In the genomic region with DNA sequence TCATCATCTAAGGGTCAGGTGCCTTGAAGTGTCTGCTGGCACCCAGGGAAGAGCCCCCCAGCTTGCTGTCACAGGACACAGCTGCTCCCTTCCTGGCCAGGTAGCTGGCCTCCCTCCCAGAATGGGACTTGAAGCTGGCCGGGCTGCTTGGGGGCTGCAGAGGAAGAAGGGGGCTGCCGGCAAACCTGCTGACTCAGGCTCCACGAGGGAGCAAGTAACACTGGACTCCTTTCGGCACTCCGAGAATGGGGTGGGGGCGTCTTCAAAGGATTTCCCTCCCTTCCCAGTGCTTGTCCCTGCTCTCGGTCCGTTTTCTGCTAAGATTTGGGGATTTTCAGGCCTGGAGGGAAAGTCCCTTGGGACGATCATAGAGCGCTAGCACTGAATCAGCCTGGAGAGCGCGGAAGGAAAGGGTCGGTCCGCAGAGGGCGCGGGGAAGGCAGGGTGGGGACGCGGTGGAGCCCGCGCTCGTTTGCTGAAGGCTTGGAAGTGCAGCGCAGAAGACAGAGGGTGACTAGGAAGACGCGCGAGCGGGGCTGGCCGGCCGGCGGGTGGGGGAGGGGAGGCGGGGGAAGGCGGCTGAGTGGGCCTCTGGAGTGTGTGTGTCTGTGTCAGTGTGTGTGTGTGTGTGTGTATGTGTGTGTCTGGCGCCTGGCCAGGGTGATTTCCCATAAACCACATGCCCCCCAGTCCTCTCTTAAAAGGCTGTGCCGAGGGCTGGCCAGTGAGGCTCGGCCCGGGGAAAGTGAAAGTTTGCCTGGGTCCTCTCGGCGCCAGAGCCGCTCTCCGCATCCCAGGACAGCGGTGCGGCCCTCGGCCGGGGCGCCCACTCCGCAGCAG, we compare ENCODE assay signal across 8 cellular contexts. TPM values are rescaled to one million over a fixed set of nuclear protein-coding genes. Genes with fewer than 3 reads are reported as not detected.
DNase-seq lines count a peak whose midpoint lies in the region; ATAC-seq and TF ChIP-seq lines count a peak whose summit lies in the region.

A gene with protein sequence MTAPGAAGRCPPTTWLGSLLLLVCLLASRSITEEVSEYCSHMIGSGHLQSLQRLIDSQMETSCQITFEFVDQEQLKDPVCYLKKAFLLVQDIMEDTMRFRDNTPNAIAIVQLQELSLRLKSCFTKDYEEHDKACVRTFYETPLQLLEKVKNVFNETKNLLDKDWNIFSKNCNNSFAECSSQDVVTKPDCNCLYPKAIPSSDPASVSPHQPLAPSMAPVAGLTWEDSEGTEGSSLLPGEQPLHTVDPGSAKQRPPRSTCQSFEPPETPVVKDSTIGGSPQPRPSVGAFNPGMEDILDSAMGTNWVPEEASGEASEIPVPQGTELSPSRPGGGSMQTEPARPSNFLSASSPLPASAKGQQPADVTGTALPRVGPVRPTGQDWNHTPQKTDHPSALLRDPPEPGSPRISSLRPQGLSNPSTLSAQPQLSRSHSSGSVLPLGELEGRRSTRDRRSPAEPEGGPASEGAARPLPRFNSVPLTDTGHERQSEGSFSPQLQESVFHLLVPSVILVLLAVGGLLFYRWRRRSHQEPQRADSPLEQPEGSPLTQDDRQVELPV (plus strand): TSS at position 727 of the 840 bp plus-strand sequence. CDS start 175 bp downstream, outside the sequence.

- TF ChIP-seq CTCF in mammary epithelial cell (conservative IDR thresholded peaks at IDR 0.05 in 1 of 2, IDR thresholded peaks at IDR 0.05 in 1 of 2; ENCODE audit: extremely low read depth in 1 of 2, insufficient read depth in 1 of 2, low read depth in 1 of 2, low read length in 2 of 2), result no peak

- H3K4me1 Mint-ChIP-seq in IgD-negative memory B cell, result peaks cover 7 to 15% (median 13%) of the 10 kb centered on the region in 3 donors

- peaks cover 38% of the 10 kb centered on the region for H3K79me2 ChIP-seq in mammary epithelial cell (ENCODE audit: insufficient read depth, low read length)

- CTCF ChIA-PET in mammary epithelial cell (lab: Charles Lee; ENCODE audit: low non-redundant PET), result no interaction called here

- BruUV-seq in mammary epithelial cell (replicated peaks; lab: Mats Ljungman, UMichigan), result no TSS peak

- in situ Hi-C loops in mammary epithelial cell (cut with MboI; ENCODE audit: low sequenced_read_pairs in 2 of 2), result loop anchor here in 1 of 2 donors (10.0 to 25.0 kb wide), 2 partner anchors 64 to 123 kb away; no protein-coding TSS in a partner anchor

- ATAC-seq in HG03196 (IDR thresholded peaks at IDR 0.05; ENCODE audit: unreplicated experiment), result no peak
- no peak for ATAC-seq in HG03175 (IDR thresholded peaks at IDR 0.05; ENCODE audit: unreplicated experiment)

- H3K27ac Mint-ChIP-seq in IgD-negative memory B cell, result peak within 1 kb of the TSS; percentile 47 to 84 (median 57)

- peak; percentile 84 for DNase-seq in EL
- DNase-seq in activated CD4-positive, CD25-positive, alpha-beta regulatory T cell (lab: John Stamatoyannopoulos, UW), result peak; percentile 29 to 52 (median 44)
- DNase-seq in mammary epithelial cell, result peak; percentile 64
- peak; percentile 75 for DNase-seq in iPS-NIHi11 (ENCODE audit: low spot score)

- H3K9me3 Mint-ChIP-seq in IgD-negative memory B cell, result no peaks in the 10 kb centered on the region

- H3K9me3 ChIP-seq in mammary epithelial cell (replicated peaks; ENCODE audit: insufficient read depth, low read length), result no peaks in the 10 kb centered on the region
- no peaks in the 10 kb centered on the region for H3K9me3 ChIP-seq in skeletal muscle tissue (ENCODE audit: control insufficient read depth in 3 of 3, low read length in 3 of 3)

- WGBS in mammary epithelial cell (ENCODE audit: low coverage, missing lambda C conversion rate), result 0% methylated on average over 5 of the region's 45 CpGs

- H3K27ac ChIP-seq in mammary epithelial cell (ENCODE audit: insufficient read depth, low read depth, low read length) (peak within 1 kb of the TSS; percentile 29), skeletal muscle tissue (ENCODE audit: low read depth, low read length) (peak within 1 kb of the TSS; percentile 64)

- intact Hi-C loops in mammary epithelial cell (cut with micrococcal nuclease), result loop anchor here (2.0 to 10.0 kb wide), 2 partner anchors 128 to 366 kb away; a partner anchor contains a TSS

- dilution Hi-C loops in mammary epithelial cell (cut with HindIII; ENCODE audit: low sequenced_read_pairs), result no loop called here

- H3K4me3 Mint-ChIP-seq in IgD-negative memory B cell, result peak within 1 kb of the TSS; percentile 84 to 95 (median 88)

- no peaks in the 10 kb centered on the region for H3K27me3 ChIP-seq in mammary epithelial cell (ENCODE audit: insufficient read depth, low read length)
- no peaks in the 10 kb centered on the region for H3K27me3 ChIP-seq in skeletal muscle tissue (ENCODE audit: control insufficient read depth in 3 of 3, insufficient read depth in 3 of 3, low read length in 3 of 3)

- H3K36me3 ChIP-seq in mammary epithelial cell (ENCODE audit: insufficient read depth, low read length) (no peaks in the 10 kb centered on the region), skeletal muscle tissue (ENCODE audit: control insufficient read depth in 3 of 3, insufficient read depth in 3 of 3, low read length in 3 of 3) (peaks cover 0 to 11% (median 2%) of the 10 kb centered on the region in 3 donors)

- H3K27me3 Mint-ChIP-seq in IgD-negative memory B cell, result peaks cover 28% of the 10 kb centered on the region

- no peaks in the 10 kb centered on the region for H3K36me3 Mint-ChIP-seq in IgD-negative memory B cell

- H3K9ac ChIP-seq in mammary epithelial cell (ENCODE audit: insufficient read depth, low read length) (peak within 1 kb of the TSS; percentile 34), skeletal muscle tissue (ENCODE audit: low read depth in 1 of 3, low read length in 3 of 3) (peak within 1 kb of the TSS; percentile 81 to 88 (median 88))

- H2AFZ ChIP-seq in mammary epithelial cell (ENCODE audit: low read depth, low read length), result peak within 1 kb of the TSS; percentile 86

- H3K4me2 ChIP-seq in mammary epithelial cell (ENCODE audit: insufficient read depth, low read depth, low read length), result peak within 1 kb of the TSS; percentile 98

- H4K20me1 ChIP-seq in mammary epithelial cell (ENCODE audit: insufficient read depth, low read length), result no peaks in the 10 kb centered on the region

- H3K4me3 ChIP-seq in mammary epithelial cell (replicated peaks in 1 of 3; ENCODE audit: insufficient read depth in 1 of 3, low read depth in 2 of 3, low read length in 3 of 3) (peak within 1 kb of the TSS; percentile 58 to 81 (median 67)), skeletal muscle tissue (ENCODE audit: low read length in 3 of 3) (peak within 1 kb of the TSS; percentile 87 to 93 (median 88))

- H3K4me1 ChIP-seq in mammary epithelial cell (ENCODE audit: insufficient read depth, low read length) (peaks cover 21% of the 10 kb centered on the region), skeletal muscle tissue (ENCODE audit: control insufficient read depth in 3 of 3, insufficient read depth in 3 of 3, low read length in 3 of 3) (peaks cover 42 to 55% (median 55%) of the 10 kb centered on the region in 3 donors)

RNA-seq across cellular contexts. Expression of the gene that starts here (rescaled TPM):
- polyA plus RNA-seq in IgD-negative memory B cell (0.18 TPM), mammary epithelial cell (9.9 TPM)
- total RNA-seq in mammary epithelial cell (10 to 100 TPM in 1 of 2 donors, 1 to 10 TPM in 1; 5.6 to 29.5 TPM), skeletal muscle tissue (7.3 TPM)
- 7.5 TPM for polyA minus RNA-seq in mammary epithelial cell
